Comparison of ENCODE assay signal across 18 cellular contexts in the genomic region with DNA sequence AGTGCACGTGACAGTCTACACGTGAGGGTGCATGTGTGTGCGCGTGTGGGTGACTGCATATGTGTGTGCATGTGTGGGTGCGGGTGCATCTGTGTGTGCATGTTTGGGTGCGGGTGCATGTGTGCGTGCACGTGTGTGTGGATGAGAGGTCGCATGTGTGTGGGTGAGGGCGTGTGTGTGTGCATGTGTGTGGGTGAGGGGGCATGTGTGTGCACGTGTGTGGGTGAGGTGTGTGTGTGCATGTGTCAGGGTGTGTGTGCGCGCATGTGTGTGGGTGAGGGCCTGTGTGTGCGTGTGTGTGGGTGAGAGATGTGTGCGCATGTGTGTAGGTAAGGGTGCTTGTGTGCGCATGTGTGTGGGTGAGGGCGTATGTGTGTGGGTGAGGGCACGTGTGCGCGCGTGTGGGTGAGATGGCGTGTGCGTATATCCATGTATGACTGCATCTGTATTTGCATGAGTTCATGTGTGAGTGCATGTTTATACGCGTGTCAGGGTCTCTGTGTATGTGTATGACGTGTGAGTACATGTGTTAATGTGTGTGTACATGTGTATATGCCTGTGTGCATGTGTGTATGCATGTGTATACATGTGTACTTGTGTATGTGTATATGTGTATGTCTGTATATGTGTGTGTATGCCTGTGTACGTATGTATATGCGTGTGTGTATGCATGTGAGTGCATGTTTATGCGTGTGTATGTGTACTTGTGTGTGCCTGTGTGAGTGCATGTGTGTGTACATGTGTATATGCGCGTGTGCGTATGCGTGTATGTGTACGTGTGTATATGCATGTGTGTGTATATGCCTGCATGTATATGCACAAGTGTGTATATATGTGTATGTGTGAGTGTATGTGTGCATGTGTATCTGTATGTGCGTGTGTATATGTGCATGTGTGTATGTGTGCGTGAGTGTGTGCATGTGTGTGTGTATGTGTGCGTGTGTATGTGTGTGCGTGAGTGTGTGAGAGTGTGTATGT. TPM values are rescaled to one million over a fixed set of nuclear protein-coding genes. Genes with fewer than 3 reads are reported as not detected.
DNase-seq lines count a peak whose midpoint lies in the region; ATAC-seq, FAIRE-seq and TF ChIP-seq lines count a peak whose summit lies in the region.
"Had no signal": no experiment of that assay in that cellular context is flagged by ENCODE, and none has a peak within 500 bp of the region (broad histone marks: within the 10 kb centered on the region; RNA-seq: fewer than 3 reads in every experiment).

No MANE protein-coding gene starts in this region.

- H2AFZ ChIP-seq in KMS-11 (ENCODE audit: low read depth): no peak overlapping the region
- H2AFZ ChIP-seq in osteoblast (ENCODE audit: low read length): no peak overlapping the region

- H3K27ac ChIP-seq in KMS-11: no peak overlapping the region
- no peak overlapping the region for H3K27ac ChIP-seq in RWPE2 (ENCODE audit: poor library complexity, severe bottlenecking)
- no peak overlapping the region for H3K27ac ChIP-seq in osteoblast (ENCODE audit: low read depth, low read length)
- no peak overlapping the region for H3K27ac ChIP-seq in heart right ventricle

- TF ChIP-seq POLR2A in GM12892 (IDR thresholded peaks at IDR 0.05; ENCODE audit: low read depth, low read length): peak; percentile 50

- no peaks in the 10 kb centered on the region for H3K36me3 ChIP-seq in KMS-11 (ENCODE audit: insufficient read depth)
- H3K36me3 ChIP-seq in RWPE2 (ENCODE audit: low read depth): peaks cover 54% of the 10 kb centered on the region
- H3K36me3 ChIP-seq in osteoblast (ENCODE audit: insufficient read depth, low read length): peaks cover 8% of the 10 kb centered on the region
- peaks cover 0 to 50% (median 15%) of the 10 kb centered on the region in 9 donors for H3K36me3 ChIP-seq in heart right ventricle

- H4K20me1 ChIP-seq in KMS-11 (ENCODE audit: insufficient read depth): no peaks in the 10 kb centered on the region
- H4K20me1 ChIP-seq in osteoblast (ENCODE audit: insufficient read depth, low read length): peaks cover 35% of the 10 kb centered on the region

- intact Hi-C loops in heart right ventricle (cut with DNase I): loop anchor here in 1 of 10 donors (10.0 kb wide), 1 partner anchor 78 kb away; the partner anchor contains the start of genes RTEL1 and STMN3

- H3K9me3 ChIP-seq in RWPE2 (ENCODE audit: severe bottlenecking) (no peaks in the 10 kb centered on the region), osteoblast (ENCODE audit: low read depth, low read length) (no peaks in the 10 kb centered on the region), heart right ventricle (no peaks in the 10 kb centered on the region)
- H3K9me3 ChIP-seq: Caco-2 had no signal

- H3K4me1 ChIP-seq in KMS-11 (ENCODE audit: low read depth, poor library complexity, severe bottlenecking) (peaks cover 72% of the 10 kb centered on the region), RWPE2 (ENCODE audit: insufficient read depth, poor library complexity, severe bottlenecking) (no peaks in the 10 kb centered on the region), osteoblast (ENCODE audit: insufficient read depth, low read length) (no peaks in the 10 kb centered on the region), heart right ventricle (peaks cover under 1 to 23% (median 3%) of the 10 kb centered on the region in 9 donors)
- H3K4me1 ChIP-seq: Caco-2 had no signal

- TF ChIP-seq CTCF in KMS-11 (conservative IDR thresholded peaks at IDR 0.05; ENCODE audit: low read depth, low read length) (no peak), RWPE2 (IDR thresholded peaks at IDR 0.05; ENCODE audit: poor library complexity, severe bottlenecking) (no peak), osteoblast (IDR thresholded peaks at IDR 0.05; ENCODE audit: extremely low read depth, low read depth, low read length) (no peak), heart right ventricle (IDR thresholded peaks at IDR 0.05) (no peak)

- H3K79me2 ChIP-seq in KMS-11 (ENCODE audit: insufficient read depth, low read depth) (peaks cover 24% of the 10 kb centered on the region), osteoblast (ENCODE audit: insufficient read depth, low read length) (peaks cover 52% of the 10 kb centered on the region)

- no peak for DNase-seq in GM12892 (ENCODE audit: insufficient read length)
- DNase-seq in RWPE2 (ENCODE audit: low spot score): peak; percentile 78
- DNase-seq in osteoblast (ENCODE audit: insufficient read length, low spot score, missing footprints): peak; percentile 21
- no peak for DNase-seq in heart right ventricle
- DNase-seq in NCI-H510A (lab: John Stamatoyannopoulos, UW): no peak
- no peak for DNase-seq in NCI-H1930 (lab: John Stamatoyannopoulos, UW)
- DNase-seq: Caco-2; CD4-positive, CD25-positive, alpha-beta regulatory T cell; DMS53; NCI-H1417 treated with DMSO at 0.1 percent for 48 hours; NCI-H2029; NCI-H82; SHP77 treated with DMSO at 0.1 percent for 48 hours had no signal

- H3K4me3 ChIP-seq in KMS-11 (IDR thresholded peaks at IDR 0.05; ENCODE audit: insufficient read depth, low read depth, low read length): no peak overlapping the region
- no peak overlapping the region for H3K4me3 ChIP-seq in RWPE2 (ENCODE audit: severe bottlenecking)
- H3K4me3 ChIP-seq in osteoblast (ENCODE audit: insufficient read depth, low read length): no peak overlapping the region
- no peak overlapping the region for H3K4me3 ChIP-seq in heart right ventricle

- peak overlapping the region; percentile 7; the same call in 1 of the 2 replicates for H3K4me2 ChIP-seq in KMS-11
- no peak overlapping the region for H3K4me2 ChIP-seq in osteoblast (ENCODE audit: insufficient read depth, low read length)

- H3K9ac ChIP-seq in KMS-11: no peak overlapping the region

- WGBS in heart right ventricle, 2 donors: 87 to 91% methylated on average over 38 of the region's 38 CpGs

- FAIRE-seq in GM12892 (lab: Jason Lieb, UNC): no peak
- FAIRE-seq: RCC 7860 had no signal

- no peaks in the 10 kb centered on the region for H3K27me3 ChIP-seq in KMS-11 (ENCODE audit: insufficient read depth, low read depth)
- H3K27me3 ChIP-seq in RWPE2 (ENCODE audit: insufficient read depth, poor library complexity, severe bottlenecking): no peaks in the 10 kb centered on the region
- H3K27me3 ChIP-seq in osteoblast (ENCODE audit: insufficient read depth, low read length): no peaks in the 10 kb centered on the region
- H3K27me3 ChIP-seq in heart right ventricle: peaks cover 0 to 9% (median 0%) of the 10 kb centered on the region in 7 donors

- ATAC-seq in RWPE2 (ENCODE audit: low read depth) (no peak), heart right ventricle (no peak), HG03280 (IDR thresholded peaks at IDR 0.05; ENCODE audit: unreplicated experiment) (no peak)
- ATAC-seq: SK-N-SH treated with all-trans-retinoic acid at 6 μM for 48 hours had no signal

RNA-seq across cellular contexts. Expression of gene LIME1, which starts 4.1 kb away (rescaled TPM):
- polyA plus RNA-seq in GM12892 (2012; ENCODE audit: missing spikeins): 0.47 TPM
- total RNA-seq in osteoblast: 1.8 and 2.9 TPM in 2 replicates
- 1 to 10 TPM in 9 of 10 donors, under 1 TPM in 1; 0.79 to 4.1 (median 2.7) TPM for total RNA-seq in heart right ventricle
- polyA plus RNA-seq in heart right ventricle: 10 to 100 TPM in 1 of 2 donors, 1 to 10 TPM in 1; 4.9 to 15.7 TPM

RNA-seq across cellular contexts. Expression of gene SLC2A4RG, which starts 7.2 kb away (rescaled TPM):
- polyA plus RNA-seq in GM12892 (2012; ENCODE audit: missing spikeins): 8.6 TPM
- 27.5 and 29.5 TPM in 2 replicates for total RNA-seq in osteoblast
- 10 to 100 TPM; 64.4 to 85.3 (median 76.8) TPM for total RNA-seq in heart right ventricle
- polyA plus RNA-seq in heart right ventricle: 100 to 1,000 TPM in 1 of 2 donors, 10 to 100 TPM in 1; 36.3 to 114 TPM

RNA-seq across cellular contexts. Expression of gene ZGPAT, which starts 24.6 kb away (rescaled TPM):
- 8.6 TPM for polyA plus RNA-seq in GM12892 (2012; ENCODE audit: missing spikeins)
- total RNA-seq in osteoblast (15.6 and 18.8 TPM in 2 replicates), heart right ventricle (10 to 100 TPM; 11.8 to 21.7 (median 14.7) TPM)
- 10 to 100 TPM; 26.5 to 44.7 TPM for polyA plus RNA-seq in heart right ventricle

RNA-seq across cellular contexts. Expression of gene ARFRP1, which starts 24.6 kb away (rescaled TPM):
- 14.8 TPM for polyA plus RNA-seq in GM12892 (2012; ENCODE audit: missing spikeins)
- total RNA-seq in osteoblast: 21.7 and 23.0 TPM in 2 replicates
- 10 to 100 TPM; 34.9 to 51.6 (median 38.8) TPM for total RNA-seq in heart right ventricle
- 10 to 100 TPM; 43.2 to 59.1 TPM for polyA plus RNA-seq in heart right ventricle

RNA-seq across cellular contexts. Expression of gene TNFRSF6B, which starts 36.0 kb away (rescaled TPM):
- not detected for polyA plus RNA-seq in GM12892 (2012; ENCODE audit: missing spikeins)
- total RNA-seq in osteoblast: 2.1 and 2.9 TPM in 2 replicates
- 1 to 10 TPM in 4 of 10 donors, under 1 TPM in 6; 0.26 to 5.1 (median 0.57) TPM for total RNA-seq in heart right ventricle
- polyA plus RNA-seq in heart right ventricle: 10 to 100 TPM; 11.7 to 12.5 TPM
- total RNA-seq: A673; Caco-2; CD4-positive, CD25-positive, alpha-beta regulatory T cell had no signal
- polyA plus RNA-seq: CD4-positive, CD25-positive, alpha-beta regulatory T cell had no signal

Comparison
In these comparisons a context has a peak if more than half of its experiments do, and no peak if none do; other contexts are left out.
1. DNase-seq: peak in RWPE2 (single experiment) and osteoblast (single experiment); none in GM12892 (single experiment), heart right ventricle (0 of 2), NCI-H510A (single experiment) and NCI-H1930 (0 of 2).